In genomic region chr13:49444517-49445395, GRCh38 we compare ENCODE assay signal across 8 cellular contexts. TPM values are rescaled to one million over a fixed set of nuclear protein-coding genes. Genes with fewer than 3 reads are reported as not detected.
DNase-seq lines count a peak whose midpoint lies in the region; ATAC-seq and TF ChIP-seq lines count a peak whose summit lies in the region.

No MANE protein-coding gene starts in this region.

- peak overlapping the region; percentile 95 for H3K27ac Mint-ChIP-seq in activated naive CD8-positive, alpha-beta T cell treated with anti-CD3 and anti-CD28 coated beads, Interleukin-2, amount 50 U/mL, for 24 hours

- TSS peak; percentile 60 for BruUV-seq in PC-9 (replicated peaks; lab: Mats Ljungman, UMichigan)

- H3K4me1 Mint-ChIP-seq in activated naive CD8-positive, alpha-beta T cell treated with anti-CD3 and anti-CD28 coated beads, Interleukin-2, amount 50 U/mL, for 24 hours: peaks cover 76% of the 10 kb centered on the region

- intact Hi-C loops in PC-9 (cut with micrococcal nuclease; ENCODE audit: unreplicated experiment): loop anchor here (1.0 to 5.0 kb wide), 5 partner anchors 50 to 332 kb away; partner anchors contain the start of genes CDADC1, PHF11 and RCBTB1
- intact Hi-C loops in left ventricle myocardium superior (cut with micrococcal nuclease): no loop called here

- no peaks in the 10 kb centered on the region for H3K9me3 ChIP-seq in PC-9 (ENCODE audit: insufficient read depth, low read depth)

- CTCF ChIA-PET in PC-9 (lab: Charles Lee): interaction anchor here (1.2 kb wide), 1 partner anchor 162 kb away, joined by 3 read pairs; no protein-coding TSS in a partner anchor

- peak overlapping the region; percentile 71 for H3K27ac ChIP-seq in PC-9

- H2AFZ ChIP-seq in PC-9: peak overlapping the region; percentile 96

- H3K4me2 ChIP-seq in PC-9: peak overlapping the region; percentile 93

- H4K20me1 ChIP-seq in PC-9 (ENCODE audit: insufficient read depth): no peaks in the 10 kb centered on the region

- H3K4me3 Mint-ChIP-seq in activated naive CD8-positive, alpha-beta T cell treated with anti-CD3 and anti-CD28 coated beads, Interleukin-2, amount 50 U/mL, for 24 hours: peak overlapping the region; percentile 100

- POLR2A ChIA-PET in PC-9 (lab: Charles Lee; ENCODE audit: unreplicated experiment): interaction anchor here (0.6 to 0.9 kb wide), 9 partner anchors 44 to 1453 kb away, joined by 3 to 8 read pairs (median 4); partner anchors contain the start of genes KPNA3 and PHF11

- H3K9me3 Mint-ChIP-seq in activated naive CD8-positive, alpha-beta T cell treated with anti-CD3 and anti-CD28 coated beads, Interleukin-2, amount 50 U/mL, for 24 hours: no peaks in the 10 kb centered on the region

- no peaks in the 10 kb centered on the region for H3K9me2 ChIP-seq in PC-9 (ENCODE audit: insufficient read depth)

- DNase-seq in SHP77 (lab: John Stamatoyannopoulos, UW) (peak; percentile 55 to 66), SHP77 treated with DMSO at 0.1 percent for 48 hours (lab: John Stamatoyannopoulos, UW) (no peak), PC-9 (peak; percentile 13 to 52), left ventricle myocardium superior (no peak), renal cortical epithelial cell (ENCODE audit: low read depth) (peak; percentile 86), T1000 (lab: John Stamatoyannopoulos, UW) (no peak)
- DNase-seq in activated naive CD8-positive, alpha-beta T cell treated with anti-CD3 and anti-CD28 coated beads, Interleukin-2, amount 50 U/mL, for 24 hours: peak; percentile 26

- ATAC-seq in HG03095 (IDR thresholded peaks at IDR 0.05; ENCODE audit: unreplicated experiment): peak; percentile 3
- peak; percentile 4 for ATAC-seq in activated naive CD8-positive, alpha-beta T cell treated with anti-CD3 and anti-CD28 coated beads, Interleukin-2, amount 50 U/mL, for 24 hours
- peak; percentile 36 for ATAC-seq in left ventricle myocardium superior

- H3F3A ChIP-seq in PC-9 (ENCODE audit: insufficient read depth, low read depth): peaks cover 20% of the 10 kb centered on the region

- TF ChIP-seq CTCF in PC-9 (conservative IDR thresholded peaks at IDR 0.05): no peak

- peaks cover 23% of the 10 kb centered on the region; the same call in 1 of the 2 replicates for H3K79me2 ChIP-seq in PC-9 (ENCODE audit: low read depth)

- H3K36me3 Mint-ChIP-seq in activated naive CD8-positive, alpha-beta T cell treated with anti-CD3 and anti-CD28 coated beads, Interleukin-2, amount 50 U/mL, for 24 hours (ENCODE audit: low read depth): peaks cover 18% of the 10 kb centered on the region

- no peaks in the 10 kb centered on the region for H3K27me3 Mint-ChIP-seq in activated naive CD8-positive, alpha-beta T cell treated with anti-CD3 and anti-CD28 coated beads, Interleukin-2, amount 50 U/mL, for 24 hours

- H3K4me3 ChIP-seq in PC-9: peak overlapping the region; percentile 77

- H3K4me1 ChIP-seq in PC-9 (replicated peaks; ENCODE audit: insufficient read depth): peaks cover 6% of the 10 kb centered on the region; the same call in 1 of the 2 replicates

- H3K36me3 ChIP-seq in PC-9 (ENCODE audit: low read depth): no peaks in the 10 kb centered on the region

- no peaks in the 10 kb centered on the region for H3K27me3 ChIP-seq in PC-9 (ENCODE audit: insufficient read depth, low read depth)

RNA-seq across cellular contexts. Expression of gene SETDB2, which starts 0.7 kb away (rescaled TPM):
- total RNA-seq in PC-9 (2021): 5.2 and 6.9 TPM in 2 replicates
- 14.8 TPM for total RNA-seq in left ventricle myocardium superior
- 5.7 and 12.0 TPM in 2 replicates for total RNA-seq in renal cortical epithelial cell

RNA-seq across cellular contexts. Expression of gene CAB39L, which starts 0.9 kb away (rescaled TPM):
- total RNA-seq in PC-9 (2021): 10.2 and 10.7 TPM in 2 replicates
- 18.8 TPM for total RNA-seq in left ventricle myocardium superior
- 10.2 and 12.2 TPM in 2 replicates for total RNA-seq in renal cortical epithelial cell

RNA-seq across cellular contexts. Expression of gene PHF11, which starts 51.0 kb away (rescaled TPM):
- 15.2 and 25.2 TPM in 2 replicates for total RNA-seq in PC-9 (2021)
- total RNA-seq in left ventricle myocardium superior: 18.6 TPM
- total RNA-seq in renal cortical epithelial cell: 24.3 and 25.3 TPM in 2 replicates

Comparison
In these comparisons a context has a peak if more than half of its experiments do, and no peak if none do; other contexts are left out.
1. DNase-seq: peak in SHP77 (2 of 2), PC-9 (2 of 2), activated naive CD8-positive, alpha-beta T cell treated with anti-CD3 and anti-CD28 coated beads, Interleukin-2, amount 50 U/mL, for 24 hours (single experiment) and renal cortical epithelial cell (single experiment); none in SHP77 treated with DMSO at 0.1 percent for 48 hours (single experiment), left ventricle myocardium superior (single experiment) and T1000 (single experiment).
2. Peak in every context shown above with its lines, with median percentiles within 50 percentile points of each other: ATAC-seq.